8 cellular contexts compared by ENCODE assay signal in the genomic region with DNA sequence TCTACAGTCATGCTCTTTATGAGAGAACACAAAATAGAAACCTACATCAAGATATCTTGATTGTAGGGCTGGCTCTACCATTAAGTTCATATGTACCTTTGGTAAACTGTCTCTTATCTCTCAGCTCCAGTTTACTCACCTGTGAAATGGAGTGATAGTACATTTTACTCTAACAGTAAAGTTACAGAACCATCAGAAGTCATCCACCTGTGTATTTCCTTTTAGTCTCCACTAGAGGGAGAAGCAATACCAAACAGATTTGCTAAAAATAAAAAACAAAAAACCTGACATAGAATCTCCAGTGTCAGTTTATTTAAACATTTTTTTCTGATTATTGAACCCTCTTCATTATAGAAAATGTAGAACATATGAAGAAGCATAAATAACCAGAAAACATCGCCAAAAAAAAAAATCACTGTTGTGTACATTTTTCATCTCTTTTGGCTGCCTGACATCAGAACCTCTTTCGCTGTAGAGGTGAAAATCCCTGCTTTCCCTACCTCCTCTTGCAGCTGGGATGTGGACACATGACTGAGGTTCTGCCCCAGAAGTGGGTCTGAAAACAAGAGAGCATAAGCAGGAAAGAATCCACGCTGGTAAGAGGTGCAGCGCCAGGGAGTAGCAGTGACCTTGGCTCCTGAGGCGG. TPM values are rescaled to one million over a fixed set of nuclear protein-coding genes. Genes with fewer than 3 reads are reported as not detected.
DNase-seq lines count a peak whose midpoint lies in the region; ATAC-seq, FAIRE-seq and TF ChIP-seq lines count a peak whose summit lies in the region.

No MANE protein-coding gene starts in this region.

- FAIRE-seq in frontal cortex (lab: Jason Lieb, UNC), result peak; percentile 31

- no peak overlapping the region for H3K27ac Mint-ChIP-seq in activated T-helper 2 cell treated with anti-CD3 and anti-CD28 coated beads, Interferon-gamma antibody, Interleukin-2, Interleukin-4, amounts not matched to agents 10 μg/mL and 5 μg/mL and 100 μg/mL, durations not matched to agents 14 hours and 24 hours and 36 hours

- no peaks in the 10 kb centered on the region for H3K9me3 Mint-ChIP-seq in activated T-helper 2 cell treated with anti-CD3 and anti-CD28 coated beads, Interferon-gamma antibody, Interleukin-2, Interleukin-4, amounts not matched to agents 10 μg/mL and 5 μg/mL and 100 μg/mL, durations not matched to agents 14 hours and 24 hours and 36 hours

- CTCF ChIA-PET in Panc1 (lab: Charles Lee), result no interaction called here

- H3K27me3 ChIP-seq in heart left ventricle (peaks cover 0 to 6% (median 0%) of the 10 kb centered on the region in 9 donors), Panc1 (ENCODE audit: control insufficient read depth, insufficient read depth, low read length) (no peaks in the 10 kb centered on the region), upper lobe of left lung (no peaks in the 10 kb centered on the region)

- no TSS peak for BruUV-seq in Panc1 (replicated peaks; lab: Mats Ljungman, UMichigan)

- H3K9me3 ChIP-seq in heart left ventricle (no peaks in the 10 kb centered on the region), Panc1 (ENCODE audit: control insufficient read depth, insufficient read depth, low read depth, low read length) (no peaks in the 10 kb centered on the region), upper lobe of left lung (no peaks in the 10 kb centered on the region)

- peaks cover 0 to 7% (median 0%) of the 10 kb centered on the region in 12 donors for H3K4me1 ChIP-seq in heart left ventricle
- H3K4me1 ChIP-seq in Panc1 (ENCODE audit: control insufficient read depth, insufficient read depth, low read length), result no peaks in the 10 kb centered on the region
- H3K4me1 ChIP-seq in upper lobe of left lung, result no peaks in the 10 kb centered on the region

- ATAC-seq in heart left ventricle (no peak), Panc1 (0 out of 2 replicates have a peak, but pooled peaks have one; percentile 45), upper lobe of left lung (ENCODE audit: low FRiP score in 2 of 2) (no peak), esophagus mucosa (no peak), HG03280 (IDR thresholded peaks at IDR 0.05; ENCODE audit: unreplicated experiment) (no peak)

- H3K27me3 Mint-ChIP-seq in activated T-helper 2 cell treated with anti-CD3 and anti-CD28 coated beads, Interferon-gamma antibody, Interleukin-2, Interleukin-4, amounts not matched to agents 10 μg/mL and 5 μg/mL and 100 μg/mL, durations not matched to agents 14 hours and 24 hours and 36 hours (ENCODE audit: low read depth), result no peaks in the 10 kb centered on the region

- no peaks in the 10 kb centered on the region for H3K36me3 Mint-ChIP-seq in activated T-helper 2 cell treated with anti-CD3 and anti-CD28 coated beads, Interferon-gamma antibody, Interleukin-2, Interleukin-4, amounts not matched to agents 10 μg/mL and 5 μg/mL and 100 μg/mL, durations not matched to agents 14 hours and 24 hours and 36 hours (ENCODE audit: low read depth)

- H3K27ac ChIP-seq in heart left ventricle (peak overlapping the region in 1 of 12 donors; percentile 10), Panc1 (ENCODE audit: low read length) (no peak overlapping the region), upper lobe of left lung (no peak overlapping the region)

- TF ChIP-seq POLR2A in heart left ventricle (IDR thresholded peaks at IDR 0.05) (no peak), upper lobe of left lung (IDR thresholded peaks at IDR 0.05) (no peak)

- no peak overlapping the region for H3K4me3 Mint-ChIP-seq in activated T-helper 2 cell treated with anti-CD3 and anti-CD28 coated beads, Interferon-gamma antibody, Interleukin-2, Interleukin-4, amounts not matched to agents 10 μg/mL and 5 μg/mL and 100 μg/mL, durations not matched to agents 14 hours and 24 hours and 36 hours (ENCODE audit: low read depth)

- DNase-seq in heart left ventricle, result no peak
- DNase-seq in cardiac septum (ENCODE audit: low spot score), result no peak
- DNase-seq in Panc1 (ENCODE audit: low read depth, low spot score), result peak; percentile 13
- peak in 1 of 2 donors; percentile 22 for DNase-seq in frontal cortex (ENCODE audit: low spot score in 2 of 2)
- DNase-seq in upper lobe of left lung, result no peak
- DNase-seq in activated T-helper 2 cell treated with anti-CD3 and anti-CD28 coated beads, Interferon-gamma antibody, Interleukin-2, Interleukin-4, amounts not matched to agents 10 μg/mL and 5 μg/mL and 100 μg/mL, durations not matched to agents 14 hours and 24 hours and 36 hours (ENCODE audit: low spot score), result no peak

- intact Hi-C loops in heart left ventricle (cut with DNase I) (no loop called here), cardiac septum (cut with DNase I) (no loop called here), Panc1 (cut with micrococcal nuclease; ENCODE audit: unreplicated experiment) (loop anchor here (5.0 kb wide), 1 partner anchor 1359 kb away; no protein-coding TSS in a partner anchor)
- intact Hi-C loops in activated T-helper 2 cell treated with anti-CD3 and anti-CD28 coated beads, Interferon-gamma antibody, Interleukin-2, Interleukin-4, amounts not matched to agents 10 μg/mL and 5 μg/mL and 100 μg/mL, durations not matched to agents 14 hours and 24 hours and 36 hours (cut with micrococcal nuclease), result no loop called here

- H3K4me3 ChIP-seq in heart left ventricle, result no peak overlapping the region
- no peak overlapping the region for H3K4me3 ChIP-seq in Panc1 (ENCODE audit: low read depth in 2 of 2, low read length in 2 of 2)
- no peak overlapping the region for H3K4me3 ChIP-seq in upper lobe of left lung

- POLR2A ChIA-PET in Panc1 (lab: Charles Lee), result no interaction called here

- H3K4me1 Mint-ChIP-seq in activated T-helper 2 cell treated with anti-CD3 and anti-CD28 coated beads, Interferon-gamma antibody, Interleukin-2, Interleukin-4, amounts not matched to agents 10 μg/mL and 5 μg/mL and 100 μg/mL, durations not matched to agents 14 hours and 24 hours and 36 hours (ENCODE audit: low read depth), result no peaks in the 10 kb centered on the region

- WGBS in heart left ventricle, 4 donors, result 51 to 68% (median 55%) methylated on average over 5 of the region's 5 CpGs
- 48 to 52% methylated on average over 5 of the region's 5 CpGs for WGBS in upper lobe of left lung, 2 donors

- H3K36me3 ChIP-seq in heart left ventricle (no peaks in the 10 kb centered on the region), Panc1 (ENCODE audit: control insufficient read depth, insufficient read depth, low read length) (no peaks in the 10 kb centered on the region), upper lobe of left lung (no peaks in the 10 kb centered on the region)

- TF ChIP-seq EP300 in upper lobe of left lung (IDR thresholded peaks at IDR 0.05), result no peak

- in situ Hi-C loops in Panc1 (cut with HindIII; ENCODE audit: low pct_unique_long_range_greater_than_20kb, low sequenced_read_pairs), result no loop called here

- peak; percentile 47 to 66 (median 52) for TF ChIP-seq CTCF in heart left ventricle (IDR thresholded peaks at IDR 0.05)
- TF ChIP-seq CTCF in Panc1 (IDR thresholded peaks at IDR 0.05), result peak; percentile 76
- peak in 5 of 6 experiments; percentile 27 to 61 (median 40) for TF ChIP-seq CTCF in upper lobe of left lung (IDR thresholded peaks at IDR 0.05)

RNA-seq across cellular contexts. Expression of a gene that starts 48.7 kb away (rescaled TPM):
- under 1 TPM in 2 of 9 donors, not detected in 7; 0.08 to 0.11 TPM for total RNA-seq in heart left ventricle
- under 1 TPM in 1 of 2 donors, not detected in 1; 0.01 TPM for polyA plus RNA-seq in heart left ventricle
- not detected for total RNA-seq in cardiac septum
- total RNA-seq in Panc1 (2021; ENCODE audit: unreplicated experiment), result 0.03 TPM
- polyA plus RNA-seq in Panc1 (2012; ENCODE audit: insufficient read length), result not detected
- total RNA-seq in frontal cortex, result under 0.01 TPM
- 1 to 10 TPM in 4 of 6 donors, under 1 TPM in 2; 0.30 to 7.0 (median 2.5) TPM for total RNA-seq in upper lobe of left lung
- 0.76 TPM for total RNA-seq in esophagus mucosa
- not detected in 2 replicates for total RNA-seq in activated T-helper 2 cell treated with anti-CD3 and anti-CD28 coated beads, Interferon-gamma antibody, Interleukin-2, Interleukin-4, amounts not matched to agents 10 μg/mL and 5 μg/mL and 100 μg/mL, durations not matched to agents 14 hours and 24 hours and 36 hours
